In the genomic region with DNA sequence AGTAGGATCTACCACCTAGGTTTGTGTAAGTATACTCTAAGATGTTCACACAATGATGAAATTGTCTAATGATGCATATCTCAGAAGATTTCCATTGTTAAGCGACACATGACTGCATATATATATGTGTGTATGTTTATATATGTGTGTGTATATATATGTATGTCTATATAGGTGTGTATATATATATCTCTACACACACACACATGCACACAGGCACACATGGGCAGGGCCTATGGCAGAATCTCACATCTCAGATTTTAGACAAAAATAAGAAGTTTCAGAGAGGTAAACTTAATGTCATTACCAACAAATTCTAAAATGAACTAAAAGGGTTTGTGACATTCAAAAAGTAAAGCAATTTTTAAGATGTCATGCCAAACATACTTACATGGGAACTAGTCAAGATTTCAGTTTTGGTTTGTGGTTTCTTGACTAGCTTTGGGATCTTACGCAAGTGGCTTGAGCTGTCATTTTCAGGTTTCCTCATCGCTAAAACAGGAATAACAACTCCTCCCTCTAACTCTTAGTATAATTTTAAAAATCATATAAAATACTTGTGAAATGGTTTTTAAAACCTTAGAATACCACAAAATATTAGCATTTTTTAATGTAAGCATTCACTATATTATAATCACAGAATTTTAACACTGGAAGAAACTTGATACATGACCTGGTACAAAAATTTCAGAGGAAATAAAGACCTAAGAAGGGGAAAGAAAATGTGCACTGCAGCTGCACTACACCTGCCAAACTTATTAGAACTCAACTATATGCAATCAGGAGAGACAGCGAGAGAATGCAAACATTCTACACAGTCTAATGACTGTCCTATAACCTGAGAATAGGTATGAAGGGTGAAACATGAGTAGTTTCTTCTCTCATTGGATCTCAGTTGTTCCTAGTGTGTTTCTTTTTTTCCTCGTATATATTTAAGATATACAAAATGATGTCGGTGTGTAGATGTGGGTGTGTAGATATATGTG, we compare ENCODE assay signal across 9 cellular contexts.
A peak's percentile ranks its signal among the peaks of the same experiment; 100 is the strongest.
DNase-seq lines count a peak whose midpoint lies in the region; ATAC-seq lines count a peak whose summit lies in the region.
"Had no signal": no experiment of that assay in that cellular context is flagged by ENCODE, and none has a peak within 500 bp of the region (broad histone marks: within the 10 kb centered on the region; RNA-seq: fewer than 3 reads in every experiment).

No MANE protein-coding gene starts in this region.

- peak overlapping the region; percentile 31 to 80 for H3K4me3 Mint-ChIP-seq in activated T-cell treated with anti-CD3 and anti-CD28 coated beads, Interleukin-2, amount 50 U/mL, for 72 hours

- peak; percentile 63 for ATAC-seq in activated T-cell treated with anti-CD3 and anti-CD28 coated beads, Interleukin-2, amount 50 U/mL, for 72 hours (replicated peaks in 1 of 2)
- peak; percentile 73 for ATAC-seq in HG02885 (IDR thresholded peaks at IDR 0.05; ENCODE audit: poor library complexity, unreplicated experiment)
- ATAC-seq: Panc1 had no signal

- peaks cover 34% of the 10 kb centered on the region for H3K4me1 Mint-ChIP-seq in activated T-cell treated with anti-CD3 and anti-CD28 coated beads, Interleukin-2, amount 50 U/mL, for 72 hours (ENCODE audit: low read depth)

- peak; percentile 7 to 26 for DNase-seq in activated T-cell treated with anti-CD3 and anti-CD28 coated beads, Interleukin-2, amount 50 U/mL, for 72 hours
- no peak for DNase-seq in activated T-cell treated with anti-CD3 and anti-CD28 coated beads, Interleukin-2, amount 50 U/mL, for 1 hour
- DNase-seq in SKM-1 treated with dmso at 0.1 percent for 144 hours (lab: John Stamatoyannopoulos, UW; ENCODE audit: unreplicated experiment) (peak; percentile 86), hippocampal formation (lab: John Stamatoyannopoulos, UW) (no peak), HPDE6-E6E7 (ENCODE audit: extremely low spot score) (no peak), NCI-H2107 (lab: John Stamatoyannopoulos, UW) (no peak)
- peak; percentile 26 for DNase-seq in stimulated activated CD8-positive, alpha-beta memory T cell treated with anti-CD3 and anti-CD28 coated beads, Interleukin-4, amount 100 ng/mL, for 48 hours

- no peaks in the 10 kb centered on the region for H3K9me3 Mint-ChIP-seq in activated T-cell treated with anti-CD3 and anti-CD28 coated beads, Interleukin-2, amount 50 U/mL, for 72 hours

- peaks cover 3 to 5% of the 10 kb centered on the region in 2 donors for H3K36me3 Mint-ChIP-seq in activated T-cell treated with anti-CD3 and anti-CD28 coated beads, Interleukin-2, amount 50 U/mL, for 72 hours (ENCODE audit: insufficient read depth in 2 of 2)

- no peaks in the 10 kb centered on the region for H3K27me3 Mint-ChIP-seq in activated T-cell treated with anti-CD3 and anti-CD28 coated beads, Interleukin-2, amount 50 U/mL, for 72 hours (ENCODE audit: low read depth)

- H3K27ac Mint-ChIP-seq in activated T-cell treated with anti-CD3 and anti-CD28 coated beads, Interleukin-2, amount 50 U/mL, for 72 hours = peak overlapping the region; percentile 74

Comparison
In these comparisons a context has a peak if more than half of its experiments do, and no peak if none do; other contexts are left out.
1. DNase-seq: peak in activated T-cell treated with anti-CD3 and anti-CD28 coated beads, Interleukin-2, amount 50 U/mL, for 72 hours (2 of 2), SKM-1 treated with dmso at 0.1 percent for 144 hours (single experiment) and stimulated activated CD8-positive, alpha-beta memory T cell treated with anti-CD3 and anti-CD28 coated beads, Interleukin-4, amount 100 ng/mL, for 48 hours (single experiment); none in activated T-cell treated with anti-CD3 and anti-CD28 coated beads, Interleukin-2, amount 50 U/mL, for 1 hour (single experiment), hippocampal formation (0 of 2), HPDE6-E6E7 (single experiment) and NCI-H2107 (single experiment).